In the genomic region with DNA sequence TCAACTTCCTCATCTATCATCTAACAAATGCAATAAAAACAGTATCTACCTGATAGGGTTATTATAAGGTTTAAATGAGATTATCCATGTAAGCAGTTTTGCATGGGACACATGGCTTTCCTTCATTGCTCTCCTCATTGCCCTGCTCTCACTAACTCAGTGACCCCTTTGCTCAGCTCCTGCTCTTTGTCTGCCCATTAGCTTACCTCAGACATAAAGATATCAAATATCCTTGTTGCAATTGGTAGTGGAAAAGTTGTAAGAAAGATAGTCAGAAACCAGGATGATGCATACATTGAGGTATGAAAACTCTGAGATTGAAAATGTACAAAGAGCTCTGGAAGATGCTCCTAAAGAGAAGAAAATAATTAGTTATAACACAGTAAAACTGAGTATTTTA, we compare ENCODE assay signal across 30 cellular contexts.
"Had no signal": no experiment of that assay in that cellular context is flagged by ENCODE, and none has a peak within 500 bp of the region (broad histone marks: within the 10 kb centered on the region; RNA-seq: fewer than 3 reads in every experiment).

No MANE protein-coding gene starts in this region.

- H3K4me3 Mint-ChIP-seq: activated CD4-positive, alpha-beta T cell treated with anti-CD3 and anti-CD28 coated beads, Interleukin-2, amount 10 ng/mL, durations not matched to agents 7 days and 5 days; activated naive CD4-positive, alpha-beta T cell treated with anti-CD3 and anti-CD28 coated beads for 36 hours; activated T-cell treated with anti-CD3 and anti-CD28 coated beads, Interleukin-2, amount 50 U/mL, for 4 hours; activated T-helper 1 cell treated with anti-CD3 and anti-CD28 coated beads, Interleukin-12 subunit alpha, Interleukin-12 subunit beta, Interleukin-2, Interleukin-4 antibody, amounts not matched to agents 30 ng/mL and 10 ng/mL and 1 ng/mL, durations not matched to agents 14 hours and 24 hours and 36 hours had no signal

- H3K27ac ChIP-seq: brain microvascular endothelial cell, PC-9, RWPE1, WERI-Rb-1 had no signal

- H3K4me3 ChIP-seq: PC-9 had no signal

- H3K9me3 Mint-ChIP-seq: activated CD4-positive, alpha-beta T cell treated with anti-CD3 and anti-CD28 coated beads, Interleukin-2, amount 10 ng/mL, durations not matched to agents 7 days and 5 days; activated naive CD4-positive, alpha-beta T cell treated with anti-CD3 and anti-CD28 coated beads for 36 hours; activated naive CD4-positive, alpha-beta T cell treated with anti-CD3 and anti-CD28 coated beads, Interleukin-2, amount 50 U/mL, for 72 hours; activated T-cell treated with anti-CD3 and anti-CD28 coated beads, Interleukin-2, amount 50 U/mL, for 4 hours; activated T-helper 1 cell treated with anti-CD3 and anti-CD28 coated beads, Interleukin-12 subunit alpha, Interleukin-12 subunit beta, Interleukin-2, Interleukin-4 antibody, amounts not matched to agents 30 ng/mL and 10 ng/mL and 1 ng/mL, durations not matched to agents 14 hours and 24 hours and 36 hours had no signal

- DNase-seq: activated CD4-positive, alpha-beta T cell treated with anti-CD3 and anti-CD28 coated beads, Interleukin-2, amount 10 ng/mL, durations not matched to agents 7 days and 5 days; activated CD4-positive, alpha-beta T cell treated with anti-CD3 and anti-CD28 coated beads, Interleukin-2, amount 50 U/mL, for 48 hours; activated CD8-positive, alpha-beta memory T cell treated with anti-CD3 and anti-CD28 coated beads, Interleukin-2, amount 50 U/mL, for 4 hours; activated gamma-delta T cell treated with Interleukin-2 at 50 U/mL for 16 hours; activated naive CD4-positive, alpha-beta T cell treated with anti-CD3 and anti-CD28 coated beads for 36 hours; activated T-cell treated with anti-CD3 and anti-CD28 coated beads for 4 hours; activated T-cell treated with anti-CD3 and anti-CD28 coated beads, Interleukin-2, amount 50 U/mL, for 4 hours; amniotic stem cell; aorta; brain microvascular endothelial cell; central memory CD4-positive, alpha-beta T cell; Karpas-422; KBM-7; NCI-H1105; NCI-H1417 treated with DMSO at 0.1 percent for 48 hours; NCI-H187 treated with DMSO at 0.1 percent for 48 hours; NCI-H2081; NCI-H226; NCI-H446 treated with DMSO at 0.1 percent for 48 hours; NCI-H524; NCI-H69; NK-92 treated with Interleukin-12 subunit alpha and Interleukin-12 subunit beta, amount 100 ng/mL, for 24 hours; PC-9; SIG-M5; T1000; WERI-Rb-1 had no signal

- H3K27ac Mint-ChIP-seq: activated CD4-positive, alpha-beta T cell treated with anti-CD3 and anti-CD28 coated beads, Interleukin-2, amount 10 ng/mL, durations not matched to agents 7 days and 5 days; activated naive CD4-positive, alpha-beta T cell treated with anti-CD3 and anti-CD28 coated beads for 36 hours; activated naive CD4-positive, alpha-beta T cell treated with anti-CD3 and anti-CD28 coated beads, Interleukin-2, amount 50 U/mL, for 72 hours; activated T-helper 1 cell treated with anti-CD3 and anti-CD28 coated beads, Interleukin-12 subunit alpha, Interleukin-12 subunit beta, Interleukin-2, Interleukin-4 antibody, amounts not matched to agents 30 ng/mL and 10 ng/mL and 1 ng/mL, durations not matched to agents 14 hours and 24 hours and 36 hours had no signal

- H3K36me3 Mint-ChIP-seq: activated naive CD4-positive, alpha-beta T cell treated with anti-CD3 and anti-CD28 coated beads, Interleukin-2, amount 50 U/mL, for 72 hours had no signal

- ATAC-seq: activated naive CD4-positive, alpha-beta T cell treated with anti-CD3 and anti-CD28 coated beads, Interleukin-2, amount 50 U/mL, for 72 hours; activated T-cell treated with anti-CD3 and anti-CD28 coated beads, Interleukin-2, amount 50 U/mL, for 4 hours; Right ventricle myocardium inferior had no signal
